In genomic region chr5:95851141-95851540, GRCh38 we compare ENCODE assay signal across 6 cellular contexts. TPM values are rescaled to one million over a fixed set of nuclear protein-coding genes. Genes with fewer than 3 reads are reported as not detected.
DNase-seq lines count a peak whose midpoint lies in the region; ATAC-seq, FAIRE-seq and TF ChIP-seq lines count a peak whose summit lies in the region.
"Not testable (repeated sequence)": the region's sequence is repeated elsewhere in the genome, so short reads cannot be mapped to it uniquely, and the experiment has no call there.

No MANE protein-coding gene starts in this region.

- not testable (repeated sequence) for H3K27ac Mint-ChIP-seq in activated T-cell treated with anti-CD3 and anti-CD28 coated beads, Interleukin-2, amount 50 U/mL, for 24 hours

- not testable (repeated sequence) for H3K27ac ChIP-seq in right atrium auricular region; HepG2 (ENCODE audit: extremely low read length, insufficient read depth, low read length)
- H3K27ac ChIP-seq in liver (ENCODE audit: low read depth in 1 of 2, low read length in 2 of 2) (peak overlapping the region; percentile 79 to 92), right lobe of liver (peak overlapping the region; percentile 59 to 96 (median 87))

- TF ChIP-seq RAD21 in HepG2 (CRISPR knock-in tag; IDR thresholded peaks at IDR 0.05); liver (IDR thresholded peaks at IDR 0.05): not testable (repeated sequence)

- not testable (repeated sequence) for H3K4me1 Mint-ChIP-seq in activated T-cell treated with anti-CD3 and anti-CD28 coated beads, Interleukin-2, amount 50 U/mL, for 24 hours (ENCODE audit: low read depth)

- TF ChIP-seq POLR2A in HepG2 (IDR thresholded peaks at IDR 0.05; ENCODE audit: insufficient read depth in 1 of 2, low read depth in 2 of 2, low read length in 2 of 2); right lobe of liver (IDR thresholded peaks at IDR 0.05): not testable (repeated sequence)

- not testable (repeated sequence) for H3K4me2 ChIP-seq in HepG2 (ENCODE audit: low read depth, low read length)

- H4K20me1 ChIP-seq in HepG2 (ENCODE audit: insufficient read depth, low read length): not testable (repeated sequence)

- FAIRE-seq in HepG2 (lab: Jason Lieb, UNC): not testable (repeated sequence)

- H2AFZ ChIP-seq in HepG2 (ENCODE audit: low read length): not testable (repeated sequence)

- DNase-seq in activated CD8-positive, alpha-beta memory T cell treated with anti-CD3 and anti-CD28 coated beads, Interleukin-2, amount 50 U/mL, for 48 hours: peak; percentile 44
- DNase-seq in activated T-cell treated with anti-CD3 and anti-CD28 coated beads, Interleukin-2, amount 50 U/mL, for 24 hours: peak; percentile 22
- peak; percentile 11 for DNase-seq in right atrium auricular region (ENCODE audit: low spot score)
- not testable (repeated sequence) for DNase-seq in HepG2 (ENCODE audit: low spot score)
- DNase-seq in right lobe of liver: peak in 1 of 3 donors; percentile 16

- not testable (repeated sequence) for H3K36me3 Mint-ChIP-seq in activated T-cell treated with anti-CD3 and anti-CD28 coated beads, Interleukin-2, amount 50 U/mL, for 24 hours (ENCODE audit: low read depth)

- not testable (repeated sequence) for H3K27me3 ChIP-seq in right atrium auricular region; HepG2 (ENCODE audit: control insufficient read depth in 1 of 2, insufficient read depth in 2 of 2, low read length in 2 of 2); liver (ENCODE audit: control insufficient read depth in 4 of 4, insufficient read depth in 4 of 4, low read length in 3 of 4); right lobe of liver

- BruUV-seq in HepG2 (replicated peaks; lab: Mats Ljungman, UMichigan): not testable (repeated sequence)

- H3K27me3 Mint-ChIP-seq in activated T-cell treated with anti-CD3 and anti-CD28 coated beads, Interleukin-2, amount 50 U/mL, for 24 hours: not testable (repeated sequence)

- not testable (repeated sequence) for H3K4me3 ChIP-seq in right atrium auricular region; HepG2 (replicated peaks in 1 of 3; ENCODE audit: insufficient read depth in 1 of 3, low read depth in 2 of 3, low read length in 3 of 3); liver (ENCODE audit: low read depth in 1 of 3, low read length in 3 of 3); right lobe of liver

- in situ Hi-C loops in HepG2 (cut with HindIII; ENCODE audit: extremely low pct_ligation_motif_present, low pct_unique_long_range_greater_than_20kb): not testable (repeated sequence)

- not testable (repeated sequence) for H3K9ac ChIP-seq in HepG2 (ENCODE audit: insufficient read depth, low read depth, low read length); liver (ENCODE audit: low read depth in 1 of 2, low read length in 2 of 2)

- H3K4me1 ChIP-seq in right atrium auricular region (peaks cover 0 to 16% of the 10 kb centered on the region in 2 donors), HepG2 (ENCODE audit: insufficient read depth, low read length) (peaks cover 22% of the 10 kb centered on the region), liver (ENCODE audit: control insufficient read depth in 4 of 4, insufficient read depth in 4 of 4, low read length in 3 of 4) (peaks cover 0 to 37% (median 20%) of the 10 kb centered on the region in 4 donors), right lobe of liver (peaks cover 0 to 19% (median 9%) of the 10 kb centered on the region in 4 donors)

- POLR2A ChIA-PET in HepG2 (lab: Yijun Ruan, JAX): interaction anchor here (1.3 kb wide), 1 partner anchor 204 kb away, joined by 6 read pairs; the partner anchor contains the start of gene RFESD

- WGBS in HepG2 (ENCODE audit: low lambda C conversion rate): 100% methylated on average over 2 of the region's 34 CpGs
- 97% methylated on average over 34 of the region's 34 CpGs for WGBS in liver
- no CpG with 5 or more reads among the region's 34 CpGs for WGBS in right lobe of liver (ENCODE audit: insufficient coverage, low coverage, low lambda C conversion rate, missing lambda C conversion rate)

- not testable (repeated sequence) for H3K79me2 ChIP-seq in HepG2 (ENCODE audit: insufficient read depth, low read length)

- not testable (repeated sequence) for ATAC-seq in HepG2, right lobe of liver

- H3K4me3 Mint-ChIP-seq in activated T-cell treated with anti-CD3 and anti-CD28 coated beads, Interleukin-2, amount 50 U/mL, for 24 hours: not testable (repeated sequence)

- TF ChIP-seq EP300 in HepG2 (IDR thresholded peaks at IDR 0.05; ENCODE audit: low read depth in 2 of 2, low read length in 2 of 2); HepG2 (CRISPR knock-in tag; IDR thresholded peaks at IDR 0.05; ENCODE audit: borderline replicate concordance): not testable (repeated sequence)

- not testable (repeated sequence) for H3K9me3 Mint-ChIP-seq in activated T-cell treated with anti-CD3 and anti-CD28 coated beads, Interleukin-2, amount 50 U/mL, for 24 hours

- not testable (repeated sequence) for H3K9me3 ChIP-seq in right atrium auricular region; HepG2 (ENCODE audit: low read length); liver (ENCODE audit: control insufficient read depth in 4 of 4, low read length in 3 of 4); right lobe of liver

- H3K36me3 ChIP-seq in right atrium auricular region; HepG2 (replicated peaks in 1 of 2; ENCODE audit: control insufficient read depth in 1 of 2, insufficient read depth in 2 of 2, low read length in 2 of 2); liver (ENCODE audit: control insufficient read depth in 4 of 4, insufficient read depth in 3 of 4, low read depth in 1 of 4, low read length in 3 of 4); right lobe of liver: not testable (repeated sequence)

- intact Hi-C loops in HepG2 (cut with micrococcal nuclease; ENCODE audit: unreplicated experiment); right lobe of liver (cut with DNase I): not testable (repeated sequence)

- CTCF ChIA-PET in HepG2 (lab: Yijun Ruan, JAX; ENCODE audit: low intra/inter-chr PET ratio, low total read pairs): not testable (repeated sequence)

- not testable (repeated sequence) for TF ChIP-seq CTCF in right atrium auricular region (IDR thresholded peaks at IDR 0.05); HepG2 (CRISPR knock-in tag; IDR thresholded peaks at IDR 0.05); liver (IDR thresholded peaks at IDR 0.05; ENCODE audit: low read depth, low read length, missing input control); right lobe of liver (IDR thresholded peaks at IDR 0.05)

RNA-seq across cellular contexts. Expression of gene GLRX, which starts 28.6 kb away (rescaled TPM):
- total RNA-seq in right atrium auricular region (100 to 1,000 TPM; 151 to 173 TPM), HepG2 (2016; rRNA removed; fragmentation: Illumina TruSeq; extraction: Trizol) (63.8 and 71.9 TPM in 2 replicates), liver (10 to 100 TPM; 48.2 to 61.8 TPM), right lobe of liver (100 to 1,000 TPM in 3 of 6 experiments, 10 to 100 TPM in 3; 40.2 to 228 (median 82.8) TPM)
- total RNA-seq in HepG2 (2016; cell fraction: cytosol; rRNA removed; fragmentation: Illumina TruSeq; extraction: Trizol; ENCODE audit: low read depth): 27.6 and 30.6 TPM in 2 replicates
- total RNA-seq in HepG2 (2016; cell fraction: insoluble cytoplasmic fraction; rRNA removed; fragmentation: Illumina TruSeq; extraction: Trizol): 64.8 and 79.1 TPM in 2 replicates
- total RNA-seq in HepG2 (2016; cell fraction: membrane; rRNA removed; fragmentation: Illumina TruSeq; extraction: Trizol): 27.3 and 28.0 TPM in 2 replicates
- 27.2 and 28.1 TPM in 2 replicates for total RNA-seq in HepG2 (2016; cell fraction: nucleus; rRNA removed; fragmentation: Illumina TruSeq; extraction: Trizol)
- polyA plus RNA-seq in HepG2 (2011; rRNA removed) (499 and 615 TPM in 2 replicates), liver (100 to 1,000 TPM; 152 to 187 TPM)
- 393 and 503 TPM in 2 replicates for polyA plus RNA-seq in HepG2 (2011; cell fraction: cytosol; rRNA removed)
- 87.8 and 90.3 TPM in 2 replicates for polyA plus RNA-seq in HepG2 (2011; cell fraction: nucleus; rRNA removed)
- 244 and 269 TPM in 2 replicates for polyA plus RNA-seq in HepG2 (2012)
- 25.5 and 30.2 TPM in 2 replicates for polyA plus RNA-seq in HepG2 (2016; cell fraction: cytosol; fragmentation: Illumina TruSeq; extraction: Trizol; ENCODE audit: low read depth)
- 107 and 117 TPM in 2 replicates for polyA plus RNA-seq in HepG2 (2016; cell fraction: insoluble cytoplasmic fraction; fragmentation: Illumina TruSeq; extraction: Trizol; ENCODE audit: low read depth)
- polyA plus RNA-seq in HepG2 (2016; cell fraction: membrane; fragmentation: Illumina TruSeq; extraction: Trizol; ENCODE audit: low read depth): 23.9 and 28.1 TPM in 2 replicates
- 59.6 and 62.5 TPM in 2 replicates for polyA plus RNA-seq in HepG2 (2016; cell fraction: nucleus; fragmentation: Illumina TruSeq; extraction: Trizol; ENCODE audit: insufficient read depth, low read depth)
- polyA minus RNA-seq in HepG2 (2011; rRNA and poly(A)+ RNA removed; ENCODE audit: low replicate concordance): 44.3 and 186 TPM in 2 replicates
- 49.7 and 65.5 TPM in 2 replicates for polyA minus RNA-seq in HepG2 (2011; cell fraction: cytosol; rRNA and poly(A)+ RNA removed)
- 62.3 and 93.9 TPM in 2 replicates for polyA minus RNA-seq in HepG2 (2011; cell fraction: nucleus; rRNA and poly(A)+ RNA removed)
